ENCODE assay signal across 12 cellular contexts in the genomic region with DNA sequence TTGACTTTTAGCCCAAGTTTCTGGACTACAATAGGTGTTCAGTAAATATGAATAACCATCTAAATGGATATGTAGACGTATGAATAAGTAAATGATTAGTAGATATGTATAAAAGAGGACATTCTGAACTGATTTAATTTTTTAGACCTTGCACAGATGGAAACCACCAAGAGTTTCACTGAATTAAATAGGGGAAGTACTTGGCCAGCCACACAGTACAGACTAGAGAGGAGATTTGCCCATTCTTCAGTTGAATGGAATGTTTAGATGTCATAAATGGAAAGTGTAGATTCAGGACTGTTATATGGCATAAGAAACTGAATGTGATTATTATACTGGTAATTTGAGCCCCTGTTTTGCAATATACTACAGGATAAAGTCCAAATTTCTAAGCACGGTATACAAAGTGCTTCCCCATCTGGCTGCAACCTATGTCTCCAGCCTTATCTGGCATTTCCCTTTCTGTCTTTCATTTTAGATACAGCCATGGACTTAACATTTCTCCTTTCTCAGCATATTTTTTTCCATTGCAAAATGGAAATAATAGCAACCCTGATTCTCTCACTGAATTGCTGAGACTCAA.
DNase-seq lines count a peak whose midpoint lies in the region; ATAC-seq lines count a peak whose summit lies in the region.
"Had no signal": no experiment of that assay in that cellular context is flagged by ENCODE, and none has a peak within 500 bp of the region (broad histone marks: within the 10 kb centered on the region; RNA-seq: fewer than 3 reads in every experiment).

No MANE protein-coding gene starts in this region.

- no peak overlapping the region for H3K4me3 Mint-ChIP-seq in activated naive CD8-positive, alpha-beta T cell treated with anti-CD3 and anti-CD28 coated beads, Interleukin-2, amount 50 U/mL, for 24 hours
- H3K4me3 Mint-ChIP-seq in activated naive CD8-positive, alpha-beta T cell treated with anti-CD3 and anti-CD28 coated beads for 36 hours, result no peak overlapping the region
- H3K4me3 Mint-ChIP-seq: naive thymus-derived CD8-positive, alpha-beta T cell; T-helper 17 cell had no signal

- H3K9me3 Mint-ChIP-seq in activated naive CD8-positive, alpha-beta T cell treated with anti-CD3 and anti-CD28 coated beads, Interleukin-2, amount 50 U/mL, for 24 hours, result no peaks in the 10 kb centered on the region
- peaks cover 6% of the 10 kb centered on the region for H3K9me3 Mint-ChIP-seq in activated naive CD8-positive, alpha-beta T cell treated with anti-CD3 and anti-CD28 coated beads for 36 hours

- H3K4me1 Mint-ChIP-seq in activated naive CD8-positive, alpha-beta T cell treated with anti-CD3 and anti-CD28 coated beads, Interleukin-2, amount 50 U/mL, for 24 hours, result peaks cover 12% of the 10 kb centered on the region
- H3K4me1 Mint-ChIP-seq in activated naive CD8-positive, alpha-beta T cell treated with anti-CD3 and anti-CD28 coated beads for 36 hours, result peaks cover 5% of the 10 kb centered on the region
- H3K4me1 Mint-ChIP-seq: naive thymus-derived CD8-positive, alpha-beta T cell; T-helper 17 cell had no signal

- H3K27me3 Mint-ChIP-seq in activated naive CD8-positive, alpha-beta T cell treated with anti-CD3 and anti-CD28 coated beads, Interleukin-2, amount 50 U/mL, for 24 hours, result no peaks in the 10 kb centered on the region
- peaks cover 8% of the 10 kb centered on the region for H3K27me3 Mint-ChIP-seq in activated naive CD8-positive, alpha-beta T cell treated with anti-CD3 and anti-CD28 coated beads for 36 hours
- H3K27me3 Mint-ChIP-seq: naive thymus-derived CD8-positive, alpha-beta T cell; T-helper 17 cell had no signal

- no peak for DNase-seq in activated naive CD8-positive, alpha-beta T cell treated with anti-CD3 and anti-CD28 coated beads, Interleukin-2, amount 50 U/mL, for 24 hours
- no peak for DNase-seq in activated naive CD8-positive, alpha-beta T cell treated with anti-CD3 and anti-CD28 coated beads for 36 hours
- DNase-seq in NCI-H69 (lab: John Stamatoyannopoulos, UW), result peak; percentile 3
- no peak for DNase-seq in stimulated activated CD8-positive, alpha-beta memory T cell treated with anti-CD3 and anti-CD28 coated beads, Interleukin-4, amount 100 ng/mL, for 48 hours
- DNase-seq in hippocampal formation (lab: John Stamatoyannopoulos, UW), result no peak
- no peak for DNase-seq in HT-29 (ENCODE audit: low spot score)
- no peak for DNase-seq in putamen (ENCODE audit: low spot score)
- DNase-seq: anterior cingulate cortex; naive thymus-derived CD8-positive, alpha-beta T cell; NCI-H1436; T-helper 17 cell had no signal

- H3K36me3 Mint-ChIP-seq in activated naive CD8-positive, alpha-beta T cell treated with anti-CD3 and anti-CD28 coated beads, Interleukin-2, amount 50 U/mL, for 24 hours (ENCODE audit: low read depth), result no peaks in the 10 kb centered on the region
- H3K36me3 Mint-ChIP-seq in activated naive CD8-positive, alpha-beta T cell treated with anti-CD3 and anti-CD28 coated beads for 36 hours, result peaks cover 1% of the 10 kb centered on the region

- peak; percentile 54 for ATAC-seq in activated naive CD8-positive, alpha-beta T cell treated with anti-CD3 and anti-CD28 coated beads, Interleukin-2, amount 50 U/mL, for 24 hours
- ATAC-seq in HG02885 (IDR thresholded peaks at IDR 0.05; ENCODE audit: poor library complexity, unreplicated experiment), result peak; percentile 74
- ATAC-seq: naive thymus-derived CD8-positive, alpha-beta T cell; T-helper 17 cell had no signal

- no peak overlapping the region for H3K27ac Mint-ChIP-seq in activated naive CD8-positive, alpha-beta T cell treated with anti-CD3 and anti-CD28 coated beads, Interleukin-2, amount 50 U/mL, for 24 hours
- H3K27ac Mint-ChIP-seq in activated naive CD8-positive, alpha-beta T cell treated with anti-CD3 and anti-CD28 coated beads for 36 hours, result no peak overlapping the region
- H3K27ac Mint-ChIP-seq: naive thymus-derived CD8-positive, alpha-beta T cell; T-helper 17 cell had no signal
